In the genomic region with DNA sequence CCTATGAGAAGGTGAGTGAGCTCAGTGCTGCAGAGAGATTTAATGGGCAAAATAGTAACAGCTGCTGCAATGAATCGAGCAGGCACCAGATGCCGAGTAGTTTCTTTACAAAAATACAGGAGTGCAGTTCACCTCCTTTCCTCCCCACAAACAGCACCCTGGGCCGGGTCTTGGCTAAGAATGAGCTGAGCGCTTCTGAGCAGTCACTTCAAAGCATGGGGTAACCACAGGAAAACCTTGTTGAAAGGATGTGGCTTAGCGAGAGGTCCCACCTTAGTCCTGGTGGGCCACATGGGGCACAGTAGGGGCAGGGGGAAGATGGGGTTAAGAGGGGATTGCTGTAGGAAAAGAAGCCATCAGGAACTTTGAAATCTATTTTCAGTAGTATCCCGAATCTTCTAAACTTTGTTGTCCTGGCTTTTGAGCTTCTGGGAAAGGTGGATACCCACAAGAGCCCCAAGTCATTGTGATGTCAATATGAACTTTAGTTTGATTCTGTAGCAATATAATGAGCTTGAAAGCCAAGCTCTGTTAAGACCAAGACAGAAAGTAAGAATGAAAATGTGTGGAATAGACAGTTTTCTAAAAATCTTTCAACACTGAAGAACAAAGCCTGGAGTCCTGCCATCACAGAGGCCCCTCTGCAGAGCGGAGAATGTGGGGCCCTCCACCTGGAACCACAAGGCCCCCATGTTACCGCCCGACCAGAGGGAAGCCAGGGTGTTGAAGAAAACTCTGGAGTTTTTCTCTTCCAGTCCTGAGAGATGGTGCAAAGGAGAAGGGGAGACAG, we compare ENCODE assay signal across 9 cellular contexts.
DNase-seq lines count a peak whose midpoint lies in the region; ATAC-seq and TF ChIP-seq lines count a peak whose summit lies in the region.
"Had no signal": no experiment of that assay in that cellular context is flagged by ENCODE, and none has a peak within 500 bp of the region (broad histone marks: within the 10 kb centered on the region; RNA-seq: fewer than 3 reads in every experiment).

No MANE protein-coding gene starts in this region.

- H3K27me3 ChIP-seq in testis = no peaks in the 10 kb centered on the region
- H3K27me3 ChIP-seq: thyroid gland had no signal

- H3K27ac ChIP-seq in testis = no peak overlapping the region
- H3K27ac ChIP-seq: thyroid gland had no signal

- 84 to 87% methylated on average over 9 of the region's 9 CpGs for WGBS in testis, 2 donors

- no peak for ATAC-seq in GM21360 (IDR thresholded peaks at IDR 0.05; ENCODE audit: unreplicated experiment)
- ATAC-seq in omental fat pad (ENCODE audit: low FRiP score) = no peak
- ATAC-seq in GM21717 (IDR thresholded peaks at IDR 0.05; ENCODE audit: unreplicated experiment) = no peak

- TF ChIP-seq POLR2A in testis (IDR thresholded peaks at IDR 0.05) = no peak

- H3K4me1 ChIP-seq in testis = no peaks in the 10 kb centered on the region
- H3K4me1 ChIP-seq: thyroid gland had no signal

- H3K36me3 ChIP-seq in testis (ENCODE audit: low read depth, missing control alignments) = no peaks in the 10 kb centered on the region
- H3K36me3 ChIP-seq: thyroid gland had no signal

- intact Hi-C loops in testis (cut with DNase I; ENCODE audit: low total_unique reads) = no loop called here

- no peak for TF ChIP-seq CTCF in omental fat pad (IDR thresholded peaks at IDR 0.05)
- no peak for TF ChIP-seq CTCF in testis (IDR thresholded peaks at IDR 0.05)

- peak; percentile 83 for DNase-seq in DMS 273 (lab: John Stamatoyannopoulos, UW; ENCODE audit: unreplicated experiment)
- DNase-seq in activated CD4-positive, alpha-beta T cell treated with anti-CD3 and anti-CD28 coated beads for 1 hour = peak; percentile 29
- peak; percentile 76 for DNase-seq in activated effector memory CD4-positive, alpha-beta T cell treated with anti-CD3 and anti-CD28 coated beads, Interleukin-2, amount 50 U/mL, for 16 hours
- peak; percentile 15 to 31 for DNase-seq in stimulated activated CD4-positive, alpha-beta T cell treated with anti-CD3 and anti-CD28 coated beads, Interleukin-15, amount 100 ng/mL, for 48 hours (ENCODE audit: low read depth in 2 of 2)
- no peak for DNase-seq in omental fat pad (ENCODE audit: low spot score)
- no peak for DNase-seq in testis
- DNase-seq: thyroid gland had no signal

- H3K9me3 ChIP-seq in testis = no peaks in the 10 kb centered on the region
- H3K9me3 ChIP-seq: thyroid gland had no signal

- no peak overlapping the region for H3K4me3 ChIP-seq in testis
- H3K4me3 ChIP-seq: thyroid gland had no signal

Comparison
In these comparisons a context has a peak if more than half of its experiments do, and no peak if none do; other contexts are left out.
1. DNase-seq: peak in DMS 273 (single experiment), activated CD4-positive, alpha-beta T cell treated with anti-CD3 and anti-CD28 coated beads for 1 hour (single experiment), activated effector memory CD4-positive, alpha-beta T cell treated with anti-CD3 and anti-CD28 coated beads, Interleukin-2, amount 50 U/mL, for 16 hours (single experiment) and stimulated activated CD4-positive, alpha-beta T cell treated with anti-CD3 and anti-CD28 coated beads, Interleukin-15, amount 100 ng/mL, for 48 hours (2 of 2); none in omental fat pad (single experiment) and testis (single experiment).